21 cellular contexts compared by ENCODE assay signal in the genomic region with DNA sequence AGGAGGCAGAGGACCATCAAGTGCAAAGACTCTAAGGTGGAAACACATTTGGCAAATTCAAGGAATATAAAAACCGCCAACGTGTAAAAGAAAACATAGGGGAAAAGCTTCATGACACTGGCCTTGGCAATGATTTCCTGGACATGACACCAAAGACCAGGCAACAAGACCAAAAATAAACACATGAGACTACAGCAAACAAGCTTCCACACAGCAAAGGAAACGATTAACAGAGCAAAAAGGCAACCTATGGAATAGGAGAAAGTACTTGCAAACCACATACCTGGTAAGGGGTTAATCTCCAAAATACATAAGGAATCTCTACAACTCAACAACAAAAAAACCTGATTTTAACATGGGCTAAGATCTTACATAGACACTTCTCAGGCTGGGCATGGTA. TPM values are rescaled to one million over a fixed set of nuclear protein-coding genes. Genes with fewer than 3 reads are reported as not detected.
DNase-seq lines count a peak whose midpoint lies in the region; ATAC-seq, FAIRE-seq and TF ChIP-seq lines count a peak whose summit lies in the region.
"Had no signal": no experiment of that assay in that cellular context is flagged by ENCODE, and none has a peak within 500 bp of the region (broad histone marks: within the 10 kb centered on the region; RNA-seq: fewer than 3 reads in every experiment).

No MANE protein-coding gene starts in this region.

- H2BK15ac ChIP-seq in mesenchymal stem cell (ENCODE audit: low read depth, poor library complexity, severe bottlenecking) (no peak overlapping the region), H9 (ENCODE audit: low read depth, low read length) (no peak overlapping the region)

- H2BK20ac ChIP-seq in H9 (ENCODE audit: low read depth, low read length, poor library complexity, severe bottlenecking): no peak overlapping the region

- H3K36me3 ChIP-seq in mesenchymal stem cell (ENCODE audit: control insufficient read depth in 1 of 2, insufficient read depth in 2 of 2, low read depth in 1 of 2, low read length in 2 of 2): peaks cover 24 to 73% of the 10 kb centered on the region in 2 experiments

- no peak overlapping the region for H3T11ph ChIP-seq in H9 (ENCODE audit: low read length)

- no peak for TF ChIP-seq POLR2A in GM12892 (IDR thresholded peaks at IDR 0.05; ENCODE audit: low read depth, low read length)

- H3K4me2 ChIP-seq in mesenchymal stem cell (ENCODE audit: low read length, poor library complexity, severe bottlenecking) (no peak overlapping the region), H9 (ENCODE audit: insufficient read depth, insufficient read length, low read length) (no peak overlapping the region)

- H3K79me2 ChIP-seq in H9 (ENCODE audit: insufficient read depth, low read length): no peaks in the 10 kb centered on the region; the same call in 1 of the 2 replicates

- H2AFZ ChIP-seq in mesenchymal stem cell (ENCODE audit: low read depth, low read length): no peak overlapping the region
- no peak overlapping the region for H2AFZ ChIP-seq in H9 (ENCODE audit: low read length)

- H4K91ac ChIP-seq in mesenchymal stem cell (ENCODE audit: low read length) (peak overlapping the region; percentile 45), H9 (ENCODE audit: insufficient read length, low read depth, low read length) (no peak overlapping the region)

- H3K27ac Mint-ChIP-seq in natural killer cell (peak overlapping the region; percentile 73 to 90), H9 (no peak overlapping the region)
- H3K27ac Mint-ChIP-seq in natural killer cell treated with Interleukin-12 subunit alpha and Interleukin-12 subunit beta and Interleukin-15 and Interleukin-18, amount 100 ng/mL, for 72 hours: peak overlapping the region in 1 of 2 donors; percentile 6
- H3K27ac Mint-ChIP-seq in activated naive CD8-positive, alpha-beta T cell treated with anti-CD3 and anti-CD28 coated beads for 36 hours: peak overlapping the region; percentile 52
- H3K27ac Mint-ChIP-seq: endodermal cell; T-helper 1 cell treated with Interleukin-12 subunit alpha and Interleukin-12 subunit beta and Interleukin-4 antibody, amounts not matched to agents 30 μg/mL and 1 μg/mL, for 36 hours had no signal

- no peak overlapping the region for H4K5ac ChIP-seq in H9 (ENCODE audit: insufficient read length, low read depth, low read length)

- WGBS in mesenchymal stem cell: 90% methylated on average over 3 of the region's 3 CpGs
- no CpG with 5 or more reads among the region's 3 CpGs for WGBS in H9 (ENCODE audit: extremely low coverage, insufficient read length, low lambda C conversion rate)

- H3K27me3 Mint-ChIP-seq in natural killer cell (ENCODE audit: low read depth in 2 of 2): no peaks in the 10 kb centered on the region
- peaks cover 0 to under 1% of the 10 kb centered on the region in 2 donors for H3K27me3 Mint-ChIP-seq in natural killer cell treated with Interleukin-12 subunit alpha and Interleukin-12 subunit beta and Interleukin-15 and Interleukin-18, amount 100 ng/mL, for 72 hours
- no peaks in the 10 kb centered on the region for H3K27me3 Mint-ChIP-seq in activated naive CD8-positive, alpha-beta T cell treated with anti-CD3 and anti-CD28 coated beads for 36 hours
- peaks cover 5% of the 10 kb centered on the region; the same call in 1 of the 2 replicates for H3K27me3 Mint-ChIP-seq in H9 (ENCODE audit: low read depth)
- H3K27me3 Mint-ChIP-seq: naive B cell had no signal

- intact Hi-C loops in natural killer cell (cut with micrococcal nuclease): no loop called here

- H2BK5ac ChIP-seq in mesenchymal stem cell (ENCODE audit: low read depth, low read length, poor library complexity, severe bottlenecking): no peak overlapping the region
- H2BK5ac ChIP-seq in H9 (ENCODE audit: insufficient read length, low read length): no peak overlapping the region

- no peak overlapping the region for H3K4me3 ChIP-seq in mesenchymal stem cell (ENCODE audit: insufficient read depth in 1 of 2, low read depth in 1 of 2, low read length in 2 of 2)
- H3K4me3 ChIP-seq: adrenal gland, left lung had no signal

- H3K9me3 ChIP-seq in mesenchymal stem cell (ENCODE audit: control insufficient read depth, low read length): no peaks in the 10 kb centered on the region
- no peaks in the 10 kb centered on the region for H3K9me3 ChIP-seq in H9 (ENCODE audit: control insufficient read depth, low read depth, low read length)
- H3K9me3 ChIP-seq: adrenal gland, left lung had no signal

- H4K20me1 ChIP-seq in H9 (ENCODE audit: control insufficient read depth, insufficient read depth, insufficient read length): no peaks in the 10 kb centered on the region

- H3K4me1 ChIP-seq in mesenchymal stem cell (ENCODE audit: control insufficient read depth, insufficient read depth, low read depth, low read length) (peaks cover 10% of the 10 kb centered on the region), H9 (ENCODE audit: insufficient read depth, low read length) (peaks cover 8% of the 10 kb centered on the region; the same call in 1 of the 2 replicates)

- H3K14ac ChIP-seq in mesenchymal stem cell (ENCODE audit: low read length in 2 of 2): no peak overlapping the region
- no peak overlapping the region for H3K14ac ChIP-seq in H9 (ENCODE audit: insufficient read depth, low read length)

- H3K4me3 Mint-ChIP-seq in natural killer cell: no peak overlapping the region
- no peak overlapping the region for H3K4me3 Mint-ChIP-seq in natural killer cell treated with Interleukin-12 subunit alpha and Interleukin-12 subunit beta and Interleukin-15 and Interleukin-18, amount 100 ng/mL, for 72 hours
- H3K4me3 Mint-ChIP-seq in activated naive CD8-positive, alpha-beta T cell treated with anti-CD3 and anti-CD28 coated beads for 36 hours: no peak overlapping the region
- H3K4me3 Mint-ChIP-seq in H9: no peak overlapping the region
- H3K4me3 Mint-ChIP-seq: endodermal cell; T-helper 1 cell treated with Interleukin-12 subunit alpha and Interleukin-12 subunit beta and Interleukin-4 antibody, amounts not matched to agents 30 μg/mL and 1 μg/mL, for 36 hours had no signal

- H3K27me3 ChIP-seq in mesenchymal stem cell (ENCODE audit: control insufficient read depth in 1 of 2, insufficient read depth in 1 of 2, low read length in 2 of 2) (no peaks in the 10 kb centered on the region), H9 (ENCODE audit: insufficient read depth, low read length) (no peaks in the 10 kb centered on the region; the same call in 1 of the 2 replicates)
- H3K27me3 ChIP-seq: adrenal gland, foreskin keratinocyte, left lung had no signal

- H3K9ac ChIP-seq in mesenchymal stem cell (ENCODE audit: low read length) (peak overlapping the region; percentile 100), H9 (ENCODE audit: extremely low read depth, insufficient read length, low read length) (no peak overlapping the region)

- TF ChIP-seq CTCF in natural killer cell (IDR thresholded peaks at IDR 0.05) (no peak), H9 (conservative IDR thresholded peaks at IDR 0.05) (no peak)

- no peak for ATAC-seq in natural killer cell
- no peak for ATAC-seq in natural killer cell treated with Interleukin-12 subunit alpha and Interleukin-12 subunit beta and Interleukin-15 and Interleukin-18, amount 100 ng/mL, for 72 hours
- ATAC-seq: foreskin keratinocyte, HCT116, left lung, Right ventricle myocardium inferior had no signal

- no peak overlapping the region for H4K8ac ChIP-seq in mesenchymal stem cell (ENCODE audit: low read length)
- no peak overlapping the region for H4K8ac ChIP-seq in H9 (replicated peaks; ENCODE audit: insufficient read length, low read depth, low read length)

- H3K36me3 Mint-ChIP-seq in natural killer cell (peaks cover 18% of the 10 kb centered on the region), H9 (ENCODE audit: insufficient read depth in 1 of 3, low read depth in 3 of 3) (peaks cover 1 to 51% (median 11%) of the 10 kb centered on the region in 3 experiments; a peak in 4 of 7 replicates)
- H3K36me3 Mint-ChIP-seq in natural killer cell treated with Interleukin-12 subunit alpha and Interleukin-12 subunit beta and Interleukin-15 and Interleukin-18, amount 100 ng/mL, for 72 hours: peaks cover 39% of the 10 kb centered on the region
- peaks cover 62% of the 10 kb centered on the region for H3K36me3 Mint-ChIP-seq in activated naive CD8-positive, alpha-beta T cell treated with anti-CD3 and anti-CD28 coated beads for 36 hours

- H3K23me2 ChIP-seq in H9 (ENCODE audit: insufficient read length, low read depth, low read length, poor library complexity, severe bottlenecking): peaks cover 12% of the 10 kb centered on the region

- H3K23ac ChIP-seq in mesenchymal stem cell (ENCODE audit: low read length in 2 of 2) (no peak overlapping the region), H9 (ENCODE audit: insufficient read length, low read depth, low read length) (no peak overlapping the region)

- H3K18ac ChIP-seq in mesenchymal stem cell (ENCODE audit: low read depth in 1 of 2, low read length in 2 of 2) (peak overlapping the region in 1 of 2 experiments; percentile 52), H9 (ENCODE audit: insufficient read length, low read depth, low read length) (no peak overlapping the region)

- H2BK120ac ChIP-seq in mesenchymal stem cell (ENCODE audit: low read depth, low read length): no peak overlapping the region
- no peak overlapping the region for H2BK120ac ChIP-seq in H9 (ENCODE audit: low read depth, low read length, poor library complexity, severe bottlenecking)

- peaks cover 16% of the 10 kb centered on the region for H3K79me1 ChIP-seq in mesenchymal stem cell (replicated peaks; ENCODE audit: low read length, poor library complexity, severe bottlenecking)
- H3K79me1 ChIP-seq in H9 (ENCODE audit: insufficient read depth, low read depth, low read length, poor library complexity, severe bottlenecking): no peaks in the 10 kb centered on the region

- H3K4ac ChIP-seq in mesenchymal stem cell (ENCODE audit: low read depth in 1 of 2, low read length in 2 of 2) (no peak overlapping the region), H9 (ENCODE audit: low read depth, low read length) (no peak overlapping the region)

- H3K4me1 Mint-ChIP-seq in natural killer cell: peaks cover 69% of the 10 kb centered on the region in 2 donors
- peaks cover 64 to 72% of the 10 kb centered on the region in 2 donors for H3K4me1 Mint-ChIP-seq in natural killer cell treated with Interleukin-12 subunit alpha and Interleukin-12 subunit beta and Interleukin-15 and Interleukin-18, amount 100 ng/mL, for 72 hours (ENCODE audit: low read depth in 2 of 2)
- H3K4me1 Mint-ChIP-seq in activated naive CD8-positive, alpha-beta T cell treated with anti-CD3 and anti-CD28 coated beads for 36 hours: peaks cover 71% of the 10 kb centered on the region
- H3K4me1 Mint-ChIP-seq in H9: peaks cover 24 to 44% of the 10 kb centered on the region in 2 experiments

- H3K9me3 Mint-ChIP-seq in natural killer cell (no peaks in the 10 kb centered on the region), H9 (no peaks in the 10 kb centered on the region)
- H3K9me3 Mint-ChIP-seq in natural killer cell treated with Interleukin-12 subunit alpha and Interleukin-12 subunit beta and Interleukin-15 and Interleukin-18, amount 100 ng/mL, for 72 hours: no peaks in the 10 kb centered on the region
- H3K9me3 Mint-ChIP-seq in activated naive CD8-positive, alpha-beta T cell treated with anti-CD3 and anti-CD28 coated beads for 36 hours: peaks cover 3% of the 10 kb centered on the region
- H3K9me3 Mint-ChIP-seq: endodermal cell; naive B cell; T-helper 1 cell treated with Interleukin-12 subunit alpha and Interleukin-12 subunit beta and Interleukin-4 antibody, amounts not matched to agents 30 μg/mL and 1 μg/mL, for 36 hours had no signal

- no peak overlapping the region for H2BK12ac ChIP-seq in mesenchymal stem cell (ENCODE audit: low read length in 2 of 2)
- H2BK12ac ChIP-seq in H9 (ENCODE audit: insufficient read length, low read depth, low read length): no peak overlapping the region

- no peak for DNase-seq in natural killer cell
- DNase-seq in natural killer cell treated with Interleukin-12 subunit alpha and Interleukin-12 subunit beta and Interleukin-15 and Interleukin-18, amount 100 ng/mL, for 72 hours (ENCODE audit: low spot score): no peak
- DNase-seq in activated naive CD8-positive, alpha-beta T cell treated with anti-CD3 and anti-CD28 coated beads for 36 hours: no peak
- no peak for DNase-seq in mesenchymal stem cell
- DNase-seq in foreskin melanocyte: no peak
- no peak for DNase-seq in H9
- DNase-seq in OCI-M1 (lab: John Stamatoyannopoulos, UW): no peak
- DNase-seq in GM12892 (ENCODE audit: insufficient read length): no peak
- DNase-seq: activated CD4-positive, CD25-positive, alpha-beta regulatory T cell; adrenal gland; cerebellar nuclear complex; endodermal cell; foreskin keratinocyte; left lung; naive B cell; NCI-H1417; retina; stimulated activated CD4-positive, alpha-beta T cell treated with anti-CD3 and anti-CD28 coated beads, Interleukin-2, amount 100 ng/mL, for 24 hours had no signal

- H3K27ac ChIP-seq in mesenchymal stem cell (ENCODE audit: low read length, poor library complexity, severe bottlenecking) (no peak overlapping the region), H9 (ENCODE audit: insufficient read length, low read depth, low read length) (no peak overlapping the region)
- H3K27ac ChIP-seq: foreskin keratinocyte had no signal

- H2AK5ac ChIP-seq in mesenchymal stem cell (ENCODE audit: low read length, severe bottlenecking) (no peak overlapping the region), H9 (ENCODE audit: insufficient read length, low read length) (no peak overlapping the region)

- H3K56ac ChIP-seq in H9 (ENCODE audit: insufficient read length, low read depth, low read length): no peak overlapping the region

- no peak for FAIRE-seq in GM12892 (lab: Jason Lieb, UNC)

RNA-seq across cellular contexts. Expression of gene GSTO1, which starts 3.5 kb away (rescaled TPM):
- 10 to 100 TPM; 27.8 to 38.0 (median 31.5) TPM for total RNA-seq in natural killer cell
- total RNA-seq in natural killer cell treated with Interleukin-12 subunit alpha and Interleukin-12 subunit beta and Interleukin-15 and Interleukin-18, amount 100 ng/mL, for 72 hours: 100 to 1,000 TPM; 101 to 111 TPM
- 100 to 1,000 TPM; 148 to 153 TPM for total RNA-seq in activated naive CD8-positive, alpha-beta T cell treated with anti-CD3 and anti-CD28 coated beads for 36 hours
- polyA plus RNA-seq in mesenchymal stem cell (2013, experiment 1 of 2): 324 TPM
- 340 TPM for polyA plus RNA-seq in mesenchymal stem cell (2013, experiment 2 of 2)
- 114 and 116 TPM in 2 replicates for total RNA-seq in H9 (2021)
- 137 TPM for polyA plus RNA-seq in GM12892 (2012; ENCODE audit: missing spikeins)

RNA-seq across cellular contexts. Expression of gene GSTO2, which starts 10.8 kb away (rescaled TPM):
- total RNA-seq in natural killer cell (1 to 10 TPM in 1 of 3 donors, under 1 TPM in 2; 0.75 to 1.4 (median 0.84) TPM), H9 (2021) (12.0 and 14.5 TPM in 2 replicates)
- under 1 TPM; 0.53 to 0.93 TPM for total RNA-seq in natural killer cell treated with Interleukin-12 subunit alpha and Interleukin-12 subunit beta and Interleukin-15 and Interleukin-18, amount 100 ng/mL, for 72 hours
- 1 to 10 TPM; 1.5 to 2.5 TPM for total RNA-seq in activated naive CD8-positive, alpha-beta T cell treated with anti-CD3 and anti-CD28 coated beads for 36 hours
- polyA plus RNA-seq in mesenchymal stem cell (2013, experiment 1 of 2): 2.3 TPM
- polyA plus RNA-seq in mesenchymal stem cell (2013, experiment 2 of 2): 1.9 TPM
- polyA plus RNA-seq in GM12892 (2012; ENCODE audit: missing spikeins): 1.2 TPM

RNA-seq across cellular contexts. Expression of gene CFAP43, which starts 26.0 kb away (rescaled TPM):
- total RNA-seq in natural killer cell: under 1 TPM in 1 of 3 donors, not detected in 2; 0.16 TPM
- not detected for total RNA-seq in natural killer cell treated with Interleukin-12 subunit alpha and Interleukin-12 subunit beta and Interleukin-15 and Interleukin-18, amount 100 ng/mL, for 72 hours
- not detected for total RNA-seq in activated naive CD8-positive, alpha-beta T cell treated with anti-CD3 and anti-CD28 coated beads for 36 hours
- 0.07 TPM for polyA plus RNA-seq in mesenchymal stem cell (2013, experiment 1 of 2)
- polyA plus RNA-seq in mesenchymal stem cell (2013, experiment 2 of 2): 0.07 TPM
- total RNA-seq in H9 (2021): 0.26 and 0.64 TPM in 2 replicates
- 0.11 TPM for polyA plus RNA-seq in GM12892 (2012; ENCODE audit: missing spikeins)

Comparison
In these comparisons a context has a peak if more than half of its experiments do, and no peak if none do; other contexts are left out.
1. H3K27ac Mint-ChIP-seq: peak in natural killer cell (2 of 2) and activated naive CD8-positive, alpha-beta T cell treated with anti-CD3 and anti-CD28 coated beads for 36 hours (single experiment); none in H9 (0 of 3).